23 cellular contexts compared by ENCODE assay signal in genomic region chr1:39865762-39866161, GRCh38.
"Had no signal": no experiment of that assay in that cellular context is flagged by ENCODE, and none has a peak within 500 bp of the region (broad histone marks: within the 10 kb centered on the region; RNA-seq: fewer than 3 reads in every experiment).

No MANE protein-coding gene starts in this region.

- H3K4me1 ChIP-seq: colonic mucosa had no signal

- FAIRE-seq: endothelial cell of umbilical vein had no signal

- DNase-seq: colonic mucosa; dermis blood vessel endothelial cell; foreskin melanocyte; head of caudate nucleus; left colon; left ventricle myocardium superior; mesenchymal stem cell; midbrain; naive thymus-derived CD4-positive, alpha-beta T cell; posterior cingulate gyrus; stimulated activated CD4-positive, alpha-beta T cell treated with anti-CD3 and anti-CD28 coated beads, Interleukin-2, amount 100 ng/mL, for 24 hours; stimulated activated CD4-positive, alpha-beta T cell treated with anti-CD3 and anti-CD28 coated beads, Interleukin-4, amount 100 ng/mL, for 4 hours; stimulated activated naive CD4-positive, alpha-beta T cell; stomach; substantia nigra; transverse colon had no signal

- ATAC-seq: left colon; left ventricle myocardium superior; naive thymus-derived CD4-positive, alpha-beta T cell; sciatic nerve had no signal

- H3K27me3 Mint-ChIP-seq: naive thymus-derived CD4-positive, alpha-beta T cell had no signal

- H3K9me3 ChIP-seq: colonic mucosa, neutrophil, stomach, thoracic aorta, transverse colon had no signal

- H3K27me3 ChIP-seq: colonic mucosa, hepatocyte, neutrophil, stomach, transverse colon had no signal

- H2AFZ ChIP-seq: hepatocyte had no signal

- H3K4me2 ChIP-seq: hepatocyte had no signal

- H3K27ac ChIP-seq: colonic mucosa, hepatocyte, neutrophil, stomach, thoracic aorta, transverse colon had no signal

- H3K36me3 ChIP-seq: colonic mucosa, neutrophil, thoracic aorta, transverse colon had no signal

- H3K4me3 Mint-ChIP-seq: endodermal cell; naive thymus-derived CD4-positive, alpha-beta T cell had no signal

- H3K27ac Mint-ChIP-seq: naive thymus-derived CD4-positive, alpha-beta T cell had no signal

- H3K4me3 ChIP-seq: colonic mucosa, hepatocyte, lung, stomach, thoracic aorta, transverse colon had no signal
